ENCODE assay signal across 1 cellular context in the genomic region with DNA sequence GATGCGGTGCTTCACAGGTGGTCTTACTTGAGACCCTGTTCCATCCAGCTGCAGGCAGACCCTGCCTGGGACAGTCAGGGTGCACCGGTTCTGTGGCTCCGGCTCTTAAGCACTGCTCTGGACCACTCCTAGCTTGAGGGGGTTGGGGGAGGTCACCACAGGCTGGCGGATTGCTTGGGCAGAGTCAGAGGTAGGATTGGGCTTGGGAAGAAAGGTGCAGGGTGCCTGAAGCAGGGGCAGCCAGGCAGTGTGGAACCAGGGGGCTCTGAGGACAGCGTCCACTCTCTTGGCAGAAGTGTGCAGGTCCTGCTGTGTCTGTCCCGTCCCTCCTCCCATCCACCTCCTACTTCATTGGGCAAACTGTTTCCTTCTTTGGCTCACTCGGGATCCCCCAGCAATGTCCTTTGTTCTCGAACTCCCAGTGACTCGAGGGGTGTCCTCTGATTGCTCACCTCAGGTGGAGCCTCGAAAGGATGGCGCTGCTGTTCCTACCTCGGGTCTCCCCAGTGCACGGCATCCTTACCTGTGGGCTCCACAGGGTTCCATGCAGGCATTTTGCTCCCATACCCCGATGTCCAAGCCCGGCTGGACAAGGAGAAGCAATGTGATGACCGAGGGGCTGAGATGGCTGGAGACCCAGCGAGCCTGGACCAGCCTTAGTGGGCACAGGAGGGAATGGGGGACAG.
TF ChIP-seq lines count a peak whose summit lies in the region.

No MANE protein-coding gene starts in this region.

TF ChIP-seq in SK-N-SH, 30 proteins besides CTCF, POLR2A, EP300 and RAD21 (continued from another document):
- TF ChIP-seq, protein P1, sequence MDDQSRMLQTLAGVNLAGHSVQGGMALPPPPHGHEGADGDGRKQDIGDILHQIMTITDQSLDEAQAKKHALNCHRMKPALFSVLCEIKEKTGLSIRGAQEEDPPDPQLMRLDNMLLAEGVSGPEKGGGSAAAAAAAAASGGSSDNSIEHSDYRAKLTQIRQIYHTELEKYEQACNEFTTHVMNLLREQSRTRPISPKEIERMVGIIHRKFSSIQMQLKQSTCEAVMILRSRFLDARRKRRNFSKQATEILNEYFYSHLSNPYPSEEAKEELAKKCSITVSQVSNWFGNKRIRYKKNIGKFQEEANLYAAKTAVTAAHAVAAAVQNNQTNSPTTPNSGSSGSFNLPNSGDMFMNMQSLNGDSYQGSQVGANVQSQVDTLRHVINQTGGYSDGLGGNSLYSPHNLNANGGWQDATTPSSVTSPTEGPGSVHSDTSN (IDR thresholded peaks at IDR 0.05): no peak
- TF ChIP-seq YY1 (IDR thresholded peaks at IDR 0.05; ENCODE audit: low read depth) (no peak), GATA2 (CRISPR knock-in tag; IDR thresholded peaks at IDR 0.05) (no peak), MEF2A (IDR thresholded peaks at IDR 0.05; ENCODE audit: borderline replicate concordance, low read depth) (no peak)
